ENCODE assay signal across 9 cellular contexts in genomic region chr2:32688511-32688910, GRCh38.
DNase-seq lines count a peak whose midpoint lies in the region; ATAC-seq and FAIRE-seq lines count a peak whose summit lies in the region.
"Had no signal": no experiment of that assay in that cellular context is flagged by ENCODE, and none has a peak within 500 bp of the region (broad histone marks: within the 10 kb centered on the region; RNA-seq: fewer than 3 reads in every experiment).

No MANE protein-coding gene starts in this region.

- intact Hi-C loops in activated T-helper 1 cell treated with anti-CD3 and anti-CD28 coated beads, Interleukin-12 subunit alpha, Interleukin-12 subunit beta, Interleukin-2, Interleukin-4 antibody, amounts not matched to agents 30 ng/mL and 10 ng/mL and 1 ng/mL, durations not matched to agents 14 hours and 24 hours and 36 hours (cut with micrococcal nuclease): no loop called here

- H3K9me3 Mint-ChIP-seq in activated T-helper 1 cell treated with anti-CD3 and anti-CD28 coated beads, Interleukin-12 subunit alpha, Interleukin-12 subunit beta, Interleukin-2, Interleukin-4 antibody, amounts not matched to agents 30 ng/mL and 10 ng/mL and 1 ng/mL, durations not matched to agents 14 hours and 24 hours and 36 hours: no peaks in the 10 kb centered on the region

- H3K4me1 Mint-ChIP-seq in activated T-helper 1 cell treated with anti-CD3 and anti-CD28 coated beads, Interleukin-12 subunit alpha, Interleukin-12 subunit beta, Interleukin-2, Interleukin-4 antibody, amounts not matched to agents 30 ng/mL and 10 ng/mL and 1 ng/mL, durations not matched to agents 14 hours and 24 hours and 36 hours (ENCODE audit: low read depth): peaks cover 5% of the 10 kb centered on the region

- ATAC-seq in HG02759 (IDR thresholded peaks at IDR 0.05; ENCODE audit: unreplicated experiment): peak; percentile 63

- H3K27me3 Mint-ChIP-seq in activated T-helper 1 cell treated with anti-CD3 and anti-CD28 coated beads, Interleukin-12 subunit alpha, Interleukin-12 subunit beta, Interleukin-2, Interleukin-4 antibody, amounts not matched to agents 30 ng/mL and 10 ng/mL and 1 ng/mL, durations not matched to agents 14 hours and 24 hours and 36 hours (ENCODE audit: insufficient read depth): no peaks in the 10 kb centered on the region

- FAIRE-seq in GM18507 (lab: Jason Lieb, UNC): peak; percentile 66
- no peak for FAIRE-seq in frontal cortex (lab: Jason Lieb, UNC)
- no peak for FAIRE-seq in HTR-8/SVneo (lab: Jason Lieb, UNC)

- no peak overlapping the region for H3K27ac Mint-ChIP-seq in activated T-helper 1 cell treated with anti-CD3 and anti-CD28 coated beads, Interleukin-12 subunit alpha, Interleukin-12 subunit beta, Interleukin-2, Interleukin-4 antibody, amounts not matched to agents 30 ng/mL and 10 ng/mL and 1 ng/mL, durations not matched to agents 14 hours and 24 hours and 36 hours

- H3K36me3 Mint-ChIP-seq in activated T-helper 1 cell treated with anti-CD3 and anti-CD28 coated beads, Interleukin-12 subunit alpha, Interleukin-12 subunit beta, Interleukin-2, Interleukin-4 antibody, amounts not matched to agents 30 ng/mL and 10 ng/mL and 1 ng/mL, durations not matched to agents 14 hours and 24 hours and 36 hours (ENCODE audit: low read depth): peaks cover 3% of the 10 kb centered on the region

- H3K4me3 Mint-ChIP-seq in activated T-helper 1 cell treated with anti-CD3 and anti-CD28 coated beads, Interleukin-12 subunit alpha, Interleukin-12 subunit beta, Interleukin-2, Interleukin-4 antibody, amounts not matched to agents 30 ng/mL and 10 ng/mL and 1 ng/mL, durations not matched to agents 14 hours and 24 hours and 36 hours: no peak overlapping the region

- DNase-seq in GM18507 (ENCODE audit: extremely low spot score, insufficient read length, low read depth) (no peak), OCI-M1 (lab: John Stamatoyannopoulos, UW) (peak; percentile 25), foreskin melanocyte (peak; percentile 87), NCI-H345 (lab: John Stamatoyannopoulos, UW) (no peak), frontal cortex (ENCODE audit: low spot score in 2 of 2) (no peak), HTR-8/SVneo (ENCODE audit: insufficient read length, low spot score) (no peak)
- no peak for DNase-seq in activated T-helper 1 cell treated with anti-CD3 and anti-CD28 coated beads, Interleukin-12 subunit alpha, Interleukin-12 subunit beta, Interleukin-2, Interleukin-4 antibody, amounts not matched to agents 30 ng/mL and 10 ng/mL and 1 ng/mL, durations not matched to agents 14 hours and 24 hours and 36 hours (ENCODE audit: low spot score)
- DNase-seq: dorsolateral prefrontal cortex had no signal

Comparison
In these comparisons a context has a peak if more than half of its experiments do, and no peak if none do; other contexts are left out.
1. DNase-seq: peak in OCI-M1 (single experiment) and foreskin melanocyte (single experiment); none in GM18507 (single experiment), NCI-H345 (single experiment), frontal cortex (0 of 2), activated T-helper 1 cell treated with anti-CD3 and anti-CD28 coated beads, Interleukin-12 subunit alpha, Interleukin-12 subunit beta, Interleukin-2, Interleukin-4 antibody, amounts not matched to agents 30 ng/mL and 10 ng/mL and 1 ng/mL, durations not matched to agents 14 hours and 24 hours and 36 hours (single experiment) and HTR-8/SVneo (single experiment).